In genomic region chr7:100437150-100438100, GRCh38 we compare ENCODE assay signal across 3 cellular contexts.
A peak's percentile ranks its signal among the peaks of the same experiment; 100 is the strongest.
TF ChIP-seq lines count a peak whose summit lies in the region.

No MANE protein-coding gene starts in this region.

TF ChIP-seq in SK-N-SH, 30 proteins besides CTCF, POLR2A, EP300 and RAD21:
- TF ChIP-seq TEAD4 (IDR thresholded peaks at IDR 0.05; ENCODE audit: borderline replicate concordance, insufficient read depth) (no peak), TCF12 (IDR thresholded peaks at IDR 0.05) (no peak)

TF ChIP-seq in SK-N-SH treated with all-trans-retinoic acid at 6 μM for 48 hours, 23 proteins besides CTCF, POLR2A, EP300 and RAD21:
- TF ChIP-seq CSRNP3 (CRISPR knock-in tag; IDR thresholded peaks at IDR 0.05) (no peak), ZNF8 (CRISPR knock-in tag; IDR thresholded peaks at IDR 0.05) (no peak), ZC3H10 (CRISPR knock-in tag; IDR thresholded peaks at IDR 0.05) (no peak), RARB (CRISPR knock-in tag; IDR thresholded peaks at IDR 0.05) (no peak), ISL1 (CRISPR knock-in tag; IDR thresholded peaks at IDR 0.05) (no peak), ESRRG (CRISPR knock-in tag; IDR thresholded peaks at IDR 0.05) (no peak), PATZ1 (CRISPR knock-in tag; IDR thresholded peaks at IDR 0.05; ENCODE audit: borderline replicate concordance) (no peak), PPARA (CRISPR knock-in tag; IDR thresholded peaks at IDR 0.05; ENCODE audit: borderline replicate concordance) (no peak)
TF ChIP-seq in SK-N-SH treated with all-trans-retinoic acid at 6 μM for 48 hours: peak in this region for 0.

TF ChIP-seq in HepG2, 621 proteins besides CTCF, POLR2A, EP300 and RAD21:
- no peak for TF ChIP-seq TCF12 (IDR thresholded peaks at IDR 0.05)
- TF ChIP-seq TCF12 (CRISPR knock-in tag; IDR thresholded peaks at IDR 0.05) = 0 out of 2 replicates have a peak, but pooled peaks have one; percentile 25
- TF ChIP-seq ZHX2 (IDR thresholded peaks at IDR 0.05; ENCODE audit: low read depth) = no peak
- TF ChIP-seq ZHX2 (CRISPR knock-in tag; IDR thresholded peaks at IDR 0.05; ENCODE audit: borderline replicate concordance) = no peak
